Comparison of ENCODE assay signal across 28 cellular contexts in the genomic region with DNA sequence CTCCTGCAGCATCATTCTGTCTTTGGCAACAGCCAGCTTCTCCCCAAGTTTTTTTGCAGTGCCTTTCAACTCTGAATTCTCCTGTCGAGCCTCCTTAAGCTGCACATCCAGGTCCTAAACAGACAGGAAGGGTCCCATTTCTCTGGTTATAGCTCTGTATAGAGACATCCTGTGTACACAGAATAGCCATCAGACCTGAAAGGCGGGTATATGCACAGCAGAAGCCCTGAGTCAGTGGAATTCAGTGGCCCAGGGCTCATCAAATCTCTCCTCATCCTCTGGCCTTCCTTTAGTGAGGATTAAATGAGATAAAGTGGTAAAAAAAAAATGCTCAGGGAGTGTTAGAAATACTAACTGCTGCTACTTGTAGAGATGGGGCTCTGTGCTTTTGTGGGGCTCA.
"Had no signal": no experiment of that assay in that cellular context is flagged by ENCODE, and none has a peak within 500 bp of the region (broad histone marks: within the 10 kb centered on the region; RNA-seq: fewer than 3 reads in every experiment).

No MANE protein-coding gene starts in this region.

- DNase-seq: activated B cell treated with CpG ODN at 0.5 μM for 24 hours; activated CD4-positive, alpha-beta T cell treated with anti-CD3 and anti-CD28 coated beads for 48 hours; activated CD4-positive, alpha-beta T cell treated with anti-CD3 and anti-CD28 coated beads, Interleukin-2, amount 50 U/mL, for 1 hour; activated CD4-positive, alpha-beta T cell treated with anti-CD3 and anti-CD28 coated beads, Interleukin-2, amount 50 U/mL, for 48 hours; activated CD8-positive, alpha-beta memory T cell treated with anti-CD3 and anti-CD28 coated beads, Interleukin-2, amount 50 U/mL, for 48 hours; activated CD8-positive, alpha-beta T cell treated with anti-CD3 and anti-CD28 coated beads for 36 hours; activated gamma-delta T cell; activated naive CD4-positive, alpha-beta T cell treated with anti-CD3 and anti-CD28 coated beads, Interleukin-2, amount 50 U/mL, for 16 hours; activated naive CD4-positive, alpha-beta T cell treated with Interleukin-2 at 50 U/mL for 16 hours; activated T-cell treated with anti-CD3 and anti-CD28 coated beads for 4 hours; activated T-cell treated with anti-CD3 and anti-CD28 coated beads, Interleukin-2, amount 50 U/mL, for 24 hours; activated T-cell treated with anti-CD3 and anti-CD28 coated beads, Interleukin-2, amount 50 U/mL, for 72 hours; amniotic stem cell; anterior cingulate cortex; brain microvascular endothelial cell; caudate nucleus; cortex of kidney; dermis blood vessel endothelial cell; effector CD4-positive, alpha-beta T cell; effector memory CD8-positive, alpha-beta T cell; foreskin fibroblast; head of caudate nucleus; T-helper 1 cell; T-helper 17 cell; T1000; WERI-Rb-1 had no signal

- H3K36me3 ChIP-seq: brain microvascular endothelial cell, WERI-Rb-1 had no signal

- H3K27ac ChIP-seq: brain microvascular endothelial cell, epithelial cell of prostate, WERI-Rb-1 had no signal

- ATAC-seq: activated CD4-positive, CD25-positive, alpha-beta regulatory T cell treated with anti-CD3 and anti-CD28 coated beads, Interleukin-2, amount 50 U/mL, for 24 hours; activated CD8-positive, alpha-beta T cell treated with anti-CD3 and anti-CD28 coated beads for 36 hours; activated T-cell treated with anti-CD3 and anti-CD28 coated beads, Interleukin-2, amount 50 U/mL, for 72 hours; effector memory CD8-positive, alpha-beta T cell; T-helper 17 cell had no signal

- H3K27me3 ChIP-seq: brain microvascular endothelial cell had no signal
